9 cellular contexts compared by ENCODE assay signal in the genomic region with DNA sequence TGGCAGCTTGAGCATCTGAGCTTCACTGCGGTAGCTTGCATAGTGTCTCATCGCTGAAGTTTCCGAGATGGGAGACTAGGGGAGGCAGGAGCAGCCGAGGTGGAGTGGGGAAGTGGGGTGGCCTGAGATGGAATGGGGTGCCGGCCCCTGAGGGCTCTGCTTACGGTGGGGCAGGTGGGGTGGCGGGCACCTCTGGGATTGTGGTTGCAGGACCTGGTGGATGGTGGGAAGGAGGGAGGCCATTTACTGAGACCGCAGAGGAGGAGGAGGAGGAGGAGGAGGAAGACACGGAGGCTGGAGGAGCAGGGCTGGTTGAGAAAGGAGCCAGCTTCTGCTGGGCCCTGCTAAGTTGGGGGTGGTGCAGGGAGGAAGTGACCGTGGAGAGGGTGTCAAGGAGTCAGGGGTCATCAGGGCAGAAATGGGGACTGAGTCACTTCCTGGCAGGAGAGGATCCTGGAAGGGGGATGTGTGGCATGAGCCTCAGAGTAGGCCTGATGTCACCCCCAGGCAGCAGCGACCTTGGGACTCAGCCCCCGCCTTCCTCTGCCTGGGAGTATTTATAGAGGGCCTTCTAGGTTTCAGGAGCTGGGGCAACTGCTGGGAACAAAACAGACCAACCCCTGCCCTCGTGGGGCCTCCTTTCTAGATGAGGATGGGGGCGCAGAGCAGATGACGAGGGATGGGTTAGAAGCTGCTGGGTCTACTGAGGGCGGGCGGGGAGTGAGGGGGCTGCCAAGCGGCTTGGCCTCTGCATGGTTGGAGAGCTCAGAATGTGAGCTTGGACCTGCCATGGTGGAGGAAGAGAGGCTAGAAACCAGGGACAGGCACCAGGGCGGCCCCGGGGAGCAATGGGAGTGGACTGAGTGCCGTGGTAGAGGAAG.
A peak's percentile ranks its signal among the peaks of the same experiment; 100 is the strongest.
DNase-seq lines count a peak whose midpoint lies in the region; ATAC-seq, FAIRE-seq and TF ChIP-seq lines count a peak whose summit lies in the region.
"Had no signal": no experiment of that assay in that cellular context is flagged by ENCODE, and none has a peak within 500 bp of the region (broad histone marks: within the 10 kb centered on the region; RNA-seq: fewer than 3 reads in every experiment).

No MANE protein-coding gene starts in this region.

- no peak for TF ChIP-seq EP300 in sigmoid colon (IDR thresholded peaks at IDR 0.05)
- no peak for TF ChIP-seq EP300 in suprapubic skin (IDR thresholded peaks at IDR 0.05)

- no peak overlapping the region for H3K27ac ChIP-seq in Panc1 (ENCODE audit: low read length)
- peak overlapping the region in 1 of 4 donors; percentile 7 for H3K27ac ChIP-seq in sigmoid colon
- no peak overlapping the region for H3K27ac ChIP-seq in suprapubic skin

- TF ChIP-seq POLR2A in H54 (IDR thresholded peaks at IDR 0.05; ENCODE audit: low read depth, low read length): no peak
- TF ChIP-seq POLR2A in sigmoid colon (IDR thresholded peaks at IDR 0.05): no peak
- TF ChIP-seq POLR2A in suprapubic skin (IDR thresholded peaks at IDR 0.05): no peak

- TF ChIP-seq CTCF in Panc1 (IDR thresholded peaks at IDR 0.05) (no peak), fibroblast of pulmonary artery (IDR thresholded peaks at IDR 0.05; ENCODE audit: low read length, missing control alignments) (no peak), sigmoid colon (IDR thresholded peaks at IDR 0.05) (no peak), suprapubic skin (IDR thresholded peaks at IDR 0.05) (no peak)

- FAIRE-seq in H54 (lab: Jason Lieb, UNC): no peak
- FAIRE-seq: keratinocyte had no signal

- CTCF ChIA-PET in Panc1 (lab: Charles Lee): no interaction called here

- H3K4me3 ChIP-seq in Panc1 (ENCODE audit: low read depth in 2 of 2, low read length in 2 of 2) (no peak overlapping the region), fibroblast of pulmonary artery (replicated peaks; ENCODE audit: low read depth, low read length) (no peak overlapping the region), sigmoid colon (no peak overlapping the region), suprapubic skin (no peak overlapping the region)

- H3K4me1 ChIP-seq in Panc1 (ENCODE audit: control insufficient read depth, insufficient read depth, low read length) (no peaks in the 10 kb centered on the region), sigmoid colon (peaks cover 0 to 8% (median 3%) of the 10 kb centered on the region in 4 donors), suprapubic skin (peaks cover 26% of the 10 kb centered on the region)

- DNase-seq in H54 (ENCODE audit: insufficient read length, low spot score): peak; percentile 67
- DNase-seq in Panc1 (ENCODE audit: low read depth, low spot score): no peak
- DNase-seq in fibroblast of pulmonary artery (ENCODE audit: low read depth): peak; percentile 37
- DNase-seq in sigmoid colon: peak; percentile 70
- DNase-seq in NCI-H69 (lab: John Stamatoyannopoulos, UW): no peak
- DNase-seq in suprapubic skin (ENCODE audit: low spot score in 2 of 2): no peak
- no peak for DNase-seq in stimulated activated CD4-positive, alpha-beta T cell treated with anti-CD3 and anti-CD28 coated beads, Interleukin-4, amount 100 ng/mL, for 1 hour
- DNase-seq: stimulated activated CD4-positive, alpha-beta T cell treated with anti-CD3 and anti-CD28 coated beads, Interleukin-15, amount 100 ng/mL, for 24 hours had no signal

- peak; percentile 61 for ATAC-seq in Panc1

- H3K36me3 ChIP-seq in Panc1 (ENCODE audit: control insufficient read depth, insufficient read depth, low read length) (no peaks in the 10 kb centered on the region), sigmoid colon (no peaks in the 10 kb centered on the region), suprapubic skin (no peaks in the 10 kb centered on the region)

- no TSS peak for BruUV-seq in Panc1 (replicated peaks; lab: Mats Ljungman, UMichigan)

- in situ Hi-C loops in Panc1 (cut with HindIII; ENCODE audit: low pct_unique_long_range_greater_than_20kb, low sequenced_read_pairs): no loop called here

- no peaks in the 10 kb centered on the region for H3K27me3 ChIP-seq in Panc1 (ENCODE audit: control insufficient read depth, insufficient read depth, low read length)
- H3K27me3 ChIP-seq in sigmoid colon: no peaks in the 10 kb centered on the region
- H3K27me3 ChIP-seq in suprapubic skin: no peaks in the 10 kb centered on the region

- no peaks in the 10 kb centered on the region for H3K9me3 ChIP-seq in Panc1 (ENCODE audit: control insufficient read depth, insufficient read depth, low read depth, low read length)
- peaks cover 0 to 7% (median 1%) of the 10 kb centered on the region in 4 donors for H3K9me3 ChIP-seq in sigmoid colon
- no peaks in the 10 kb centered on the region for H3K9me3 ChIP-seq in suprapubic skin

- POLR2A ChIA-PET in Panc1 (lab: Charles Lee): no interaction called here

- 67 to 82% methylated on average over 21 of the region's 21 CpGs for WGBS in sigmoid colon, 2 donors
- 82% methylated on average over 21 of the region's 21 CpGs for WGBS in suprapubic skin

- intact Hi-C loops in Panc1 (cut with micrococcal nuclease; ENCODE audit: unreplicated experiment) (no loop called here), sigmoid colon (cut with DNase I) (no loop called here)

Comparison
In these comparisons a context has a peak if more than half of its experiments do, and no peak if none do; other contexts are left out.
1. DNase-seq: peak in H54 (single experiment), fibroblast of pulmonary artery (single experiment) and sigmoid colon (single experiment); none in Panc1 (single experiment), NCI-H69 (single experiment), suprapubic skin (0 of 2) and stimulated activated CD4-positive, alpha-beta T cell treated with anti-CD3 and anti-CD28 coated beads, Interleukin-4, amount 100 ng/mL, for 1 hour (single experiment).